21 cellular contexts compared by ENCODE assay signal in the genomic region with DNA sequence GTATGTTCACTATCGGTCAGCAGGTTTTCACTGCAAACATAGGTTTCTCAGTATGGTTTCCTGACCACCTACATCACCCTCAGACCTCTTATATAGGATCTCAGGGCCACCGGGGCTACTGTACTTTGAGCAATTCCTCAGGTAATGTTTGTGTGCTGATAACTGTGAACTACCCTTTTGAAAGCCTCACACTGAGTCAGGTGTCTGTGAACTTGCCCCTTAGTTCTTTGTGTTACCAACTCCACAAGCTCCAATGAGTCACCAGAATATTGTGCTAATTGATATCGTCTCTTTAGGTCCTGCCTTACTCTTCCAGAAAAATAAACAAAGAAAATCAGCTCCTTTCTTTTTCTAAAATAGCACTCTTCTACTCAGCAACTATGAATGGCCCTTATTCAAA.
DNase-seq lines count a peak whose midpoint lies in the region; ATAC-seq and TF ChIP-seq lines count a peak whose summit lies in the region.
"Had no signal": no experiment of that assay in that cellular context is flagged by ENCODE, and none has a peak within 500 bp of the region (broad histone marks: within the 10 kb centered on the region; RNA-seq: fewer than 3 reads in every experiment).

No MANE protein-coding gene starts in this region.

- CTCF ChIA-PET in MCF 10A (lab: Yijun Ruan, JAX): interaction anchor here (1.4 kb wide), 1 partner anchor 139 kb away, joined by 6 read pairs; no protein-coding TSS in a partner anchor

- H3K36me3 ChIP-seq in breast epithelium (no peaks in the 10 kb centered on the region), suprapubic skin (no peaks in the 10 kb centered on the region)

- POLR2A ChIA-PET in MCF 10A (lab: Yijun Ruan, JAX): no interaction called here

- H3K27me3 ChIP-seq in breast epithelium (no peaks in the 10 kb centered on the region), suprapubic skin (no peaks in the 10 kb centered on the region)

- no peak for TF ChIP-seq POLR2A in breast epithelium (IDR thresholded peaks at IDR 0.05)
- TF ChIP-seq POLR2A in suprapubic skin (IDR thresholded peaks at IDR 0.05): no peak

- TF ChIP-seq CTCF in MCF 10A (IDR thresholded peaks at IDR 0.05; ENCODE audit: unreplicated experiment): no peak
- TF ChIP-seq CTCF in breast epithelium (IDR thresholded peaks at IDR 0.05): no peak
- TF ChIP-seq CTCF in suprapubic skin (IDR thresholded peaks at IDR 0.05): no peak

- no peaks in the 10 kb centered on the region for H3K27me3 Mint-ChIP-seq in MCF 10A (ENCODE audit: insufficient read depth, unreplicated experiment)
- H3K27me3 Mint-ChIP-seq: CD8-positive, alpha-beta memory T cell had no signal

- H3K4me3 Mint-ChIP-seq in MCF 10A (ENCODE audit: unreplicated experiment): no peak overlapping the region
- H3K4me3 Mint-ChIP-seq: CD8-positive, alpha-beta memory T cell; HFFc6 had no signal

- H3K4me3 ChIP-seq in breast epithelium: no peak overlapping the region
- no peak overlapping the region for H3K4me3 ChIP-seq in suprapubic skin
- H3K4me3 ChIP-seq: K562 had no signal

- ATAC-seq in GM21381 (IDR thresholded peaks at IDR 0.05; ENCODE audit: unreplicated experiment): no peak
- ATAC-seq: K562 had no signal

- H3K4me1 ChIP-seq in breast epithelium (no peaks in the 10 kb centered on the region), suprapubic skin (no peaks in the 10 kb centered on the region)

- DNase-seq in MCF 10A (ENCODE audit: unreplicated experiment): peak; percentile 8
- no peak for DNase-seq in breast epithelium (ENCODE audit: low spot score in 2 of 2)
- peak; percentile 10 for DNase-seq in astrocyte of the hippocampus (ENCODE audit: low read depth, low spot score)
- peak; percentile 10 for DNase-seq in iris pigment epithelial cell (ENCODE audit: low read depth)
- DNase-seq in NCI-H146 (lab: John Stamatoyannopoulos, UW): no peak
- DNase-seq in suprapubic skin (ENCODE audit: low spot score in 2 of 2): no peak
- DNase-seq: 8988T; Calu3; CD8-positive, alpha-beta memory T cell; GDM1; H7; HFFc6; NCI-H1092 treated with DMSO at 0.1 percent for 48 hours; NCI-H1436 treated with DMSO at 0.1 percent for 48 hours; NCI-H2029; NCI-H2171 treated with DMSO at 0.1 percent for 48 hours; NCI-H526; Right ventricle myocardium superior had no signal

- 69% methylated on average over 3 of the region's 3 CpGs for WGBS in suprapubic skin

- no peak overlapping the region for H3K27ac Mint-ChIP-seq in MCF 10A (ENCODE audit: low read depth, unreplicated experiment)
- H3K27ac Mint-ChIP-seq: CD8-positive, alpha-beta memory T cell; HFFc6 had no signal

- H3K4me1 Mint-ChIP-seq in MCF 10A (ENCODE audit: insufficient read depth, unreplicated experiment): peaks cover 6% of the 10 kb centered on the region
- H3K4me1 Mint-ChIP-seq: CD8-positive, alpha-beta memory T cell had no signal

- H3K36me3 Mint-ChIP-seq in MCF 10A (ENCODE audit: insufficient read depth, unreplicated experiment): peaks cover 6% of the 10 kb centered on the region

- H3K9me3 ChIP-seq in breast epithelium (no peaks in the 10 kb centered on the region), suprapubic skin (no peaks in the 10 kb centered on the region)

- intact Hi-C loops in MCF 10A (cut with micrococcal nuclease): no loop called here
- intact Hi-C loops in breast epithelium (cut with DNase I; ENCODE audit: low total_unique reads): loop anchor here (5.0 kb wide), 1 partner anchor 986 kb away; no protein-coding TSS in a partner anchor

- BruUV-seq in MCF 10A (replicated peaks; lab: Mats Ljungman, UMichigan): no TSS peak

- TF ChIP-seq EP300 in suprapubic skin (IDR thresholded peaks at IDR 0.05): no peak

- no peak overlapping the region for H3K27ac ChIP-seq in breast epithelium
- no peak overlapping the region for H3K27ac ChIP-seq in suprapubic skin
- H3K27ac ChIP-seq: C4-2B had no signal

- H3K9me3 Mint-ChIP-seq in MCF 10A (ENCODE audit: unreplicated experiment): no peaks in the 10 kb centered on the region
- H3K9me3 Mint-ChIP-seq: HFFc6 had no signal

Comparison
In these comparisons a context has a peak if more than half of its experiments do, and no peak if none do; other contexts are left out.
1. DNase-seq: peak in MCF 10A (single experiment), astrocyte of the hippocampus (single experiment) and iris pigment epithelial cell (single experiment); none in breast epithelium (0 of 2), NCI-H146 (single experiment) and suprapubic skin (0 of 2).